35 cellular contexts compared by ENCODE assay signal in the genomic region with DNA sequence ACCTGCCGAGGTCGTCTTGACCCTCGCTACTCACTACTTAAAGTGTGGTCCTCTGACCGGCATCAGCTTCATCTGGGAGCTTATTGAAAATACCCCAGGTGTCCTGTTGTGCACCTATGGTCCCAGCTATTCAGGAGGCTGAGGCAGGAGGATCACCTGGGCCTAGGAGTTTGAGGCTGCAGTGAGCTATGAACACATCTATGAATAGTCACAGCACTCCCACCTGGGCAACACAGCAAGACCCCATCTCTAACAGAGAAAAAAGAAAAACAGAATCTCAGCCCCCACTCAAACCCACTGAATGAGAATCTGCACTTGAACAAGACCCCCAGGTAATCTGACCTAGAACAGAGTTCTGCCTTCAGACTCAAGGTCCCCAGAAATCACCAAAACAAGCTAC. TPM values are rescaled to one million over a fixed set of nuclear protein-coding genes. Genes with fewer than 3 reads are reported as not detected.
"Had no signal": no experiment of that assay in that cellular context is flagged by ENCODE, and none has a peak within 500 bp of the region (broad histone marks: within the 10 kb centered on the region; RNA-seq: fewer than 3 reads in every experiment).

No MANE protein-coding gene starts in this region.

- DNase-seq: cortex of kidney; effector CD8-positive, alpha-beta T cell; effector memory CD8-positive, alpha-beta T cell; endodermal cell; erythroblast; esophagus squamous epithelium; foreskin fibroblast; foreskin melanocyte; gastrocnemius medialis; glutamatergic neuron; head of caudate nucleus; heart right ventricle; hippocampal formation; left cardiac atrium; left lung; left ventricle myocardium superior; lower lobe of right lung; mesenchymal stem cell; mucosa of descending colon; naive B cell; naive thymus-derived CD8-positive, alpha-beta T cell had no signal

- H3K36me3 Mint-ChIP-seq: mesothelial cell of epicardium; naive B cell; naive thymus-derived CD8-positive, alpha-beta T cell had no signal

- H3K4me3 Mint-ChIP-seq: dendritic cell treated with granulocyte-macrophage colony-stimulating factor and Interleukin-4, amounts not matched to agents 40 ng/mL and 50 ng/mL, for 4 days; effector memory CD8-positive, alpha-beta T cell; endodermal cell; mesothelial cell of epicardium; naive B cell; naive thymus-derived CD8-positive, alpha-beta T cell had no signal

- H3K4me3 ChIP-seq: esophagus squamous epithelium, gastrocnemius medialis, heart right ventricle, left lung, lower lobe of right lung, mucosa of descending colon had no signal

- H3K9me3 ChIP-seq: esophagus squamous epithelium, gastrocnemius medialis, heart right ventricle, left lung, lower lobe of right lung, mucosa of descending colon had no signal

- H3K4me1 Mint-ChIP-seq: mesothelial cell of epicardium had no signal

- H3K27ac ChIP-seq: epithelial cell of prostate, esophagus squamous epithelium, gastrocnemius medialis, left lung, lower lobe of right lung had no signal

- ATAC-seq: effector memory CD8-positive, alpha-beta T cell; esophagus mucosa; gastrocnemius medialis; heart right ventricle; left cardiac atrium; left lung; left ventricle myocardium superior; lower lobe of right lung; mucosa of descending colon; naive thymus-derived CD8-positive, alpha-beta T cell had no signal

- H3K9me3 Mint-ChIP-seq: dendritic cell treated with granulocyte-macrophage colony-stimulating factor and Interleukin-4, amounts not matched to agents 40 ng/mL and 50 ng/mL, for 4 days; effector memory CD8-positive, alpha-beta T cell; endodermal cell; mesothelial cell of epicardium; naive B cell had no signal

- H3K36me3 ChIP-seq: esophagus squamous epithelium, gastrocnemius medialis, heart right ventricle, left lung, lower lobe of right lung had no signal

- FAIRE-seq: endometrium, islet of Langerhans, keratinocyte had no signal

- H3K27ac Mint-ChIP-seq: dendritic cell treated with granulocyte-macrophage colony-stimulating factor and Interleukin-4, amounts not matched to agents 40 ng/mL and 50 ng/mL, for 4 days; effector memory CD8-positive, alpha-beta T cell; endodermal cell; mesothelial cell of epicardium; naive thymus-derived CD8-positive, alpha-beta T cell had no signal

RNA-seq across cellular contexts. Expression of gene OLIG1, which starts 8.7 kb away (rescaled TPM):
- total RNA-seq: dermis microvascular lymphatic vessel endothelial cell; esophagus mucosa; esophagus squamous epithelium; glomerular endothelial cell; kidney epithelial cell; lung microvascular endothelial cell; mesenteric fat pad; mesothelial cell of epicardium; mucosa of descending colon; myocyte; naive thymus-derived CD8-positive, alpha-beta T cell had no signal
- polyA plus RNA-seq: heart right ventricle; keratinocyte; naive thymus-derived CD8-positive, alpha-beta T cell had no signal

RNA-seq across cellular contexts. Expression of gene OLIG2, which starts 35.5 kb away (rescaled TPM):
- total RNA-seq: dermis microvascular lymphatic vessel endothelial cell; esophagus mucosa; esophagus squamous epithelium; glomerular endothelial cell; heart right ventricle; kidney epithelial cell; left cardiac atrium; left ventricle myocardium superior; lower leg skin; lower lobe of right lung; lung microvascular endothelial cell; mesenteric fat pad; mucosa of descending colon; myocyte; naive thymus-derived CD8-positive, alpha-beta T cell had no signal
- polyA plus RNA-seq: heart right ventricle; keratinocyte; naive thymus-derived CD8-positive, alpha-beta T cell had no signal
